9 cellular contexts compared by ENCODE assay signal in genomic region chr6:154057098-154057497, GRCh38. TPM values are rescaled to one million over a fixed set of nuclear protein-coding genes. Genes with fewer than 3 reads are reported as not detected.
"Had no signal": no experiment of that assay in that cellular context is flagged by ENCODE, and none has a peak within 500 bp of the region (broad histone marks: within the 10 kb centered on the region; RNA-seq: fewer than 3 reads in every experiment).

No MANE protein-coding gene starts in this region.

- DNase-seq: GDM1, GF-D8 had no signal

- FAIRE-seq: G401.6, GM12878, GM12891, GM12892, GM18507, GM19239 had no signal

- ATAC-seq: GM12878 had no signal

- H3K4me3 ChIP-seq: GM12878 had no signal

RNA-seq across cellular contexts. Expression of gene OPRM1, which starts 18.1 kb away (rescaled TPM):
- total RNA-seq: G401, GM12878 had no signal
- polyA plus RNA-seq: GM12878 had no signal
